ENCODE assay signal across 31 cellular contexts in the genomic region with DNA sequence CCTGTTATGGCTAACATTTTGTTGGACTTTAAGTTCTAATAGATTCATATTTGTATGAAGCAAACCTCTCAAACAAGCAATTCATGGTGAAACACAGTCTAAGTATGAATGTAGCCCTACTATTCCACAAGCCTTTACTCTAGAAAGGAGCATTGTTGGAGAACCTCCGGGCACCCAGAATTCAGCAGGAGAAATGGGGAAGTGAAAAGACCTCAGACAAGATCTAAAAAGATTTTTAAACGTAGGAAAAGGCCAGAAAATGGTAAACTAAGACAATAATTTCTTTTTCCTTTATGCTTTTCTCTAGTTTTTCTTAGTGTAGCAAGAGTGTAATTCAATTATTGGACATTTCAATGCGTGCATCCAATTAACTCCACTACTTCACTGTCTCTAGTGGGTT.
"Had no signal": no experiment of that assay in that cellular context is flagged by ENCODE, and none has a peak within 500 bp of the region (broad histone marks: within the 10 kb centered on the region; RNA-seq: fewer than 3 reads in every experiment).

No MANE protein-coding gene starts in this region.

- H3K27me3 ChIP-seq: body of pancreas, esophagus squamous epithelium, gastroesophageal sphincter, heart right ventricle, hepatocyte had no signal

- H3K9me3 ChIP-seq: body of pancreas, esophagus squamous epithelium, gastroesophageal sphincter, heart right ventricle had no signal

- DNase-seq: activated CD4-positive, alpha-beta memory T cell treated with anti-CD3 and anti-CD28 coated beads, Interleukin-2, amount 10 ng/mL, durations not matched to agents 7 days and 5 days; activated CD4-positive, alpha-beta T cell treated with anti-CD3 and anti-CD28 coated beads for 1 hour; activated CD4-positive, alpha-beta T cell treated with anti-CD3 and anti-CD28 coated beads for 4 hours; activated CD4-positive, alpha-beta T cell treated with anti-CD3 and anti-CD28 coated beads, Interleukin-2, amount 10 ng/mL, durations not matched to agents 7 days and 5 days; activated CD4-positive, alpha-beta T cell treated with anti-CD3 and anti-CD28 coated beads, Interleukin-2, amount 50 U/mL, for 4 hours; activated CD4-positive, CD25-positive, alpha-beta regulatory T cell; activated CD8-positive, alpha-beta memory T cell treated with anti-CD3 and anti-CD28 coated beads, Interleukin-2, amount 50 U/mL, for 48 hours; activated effector memory CD4-positive, alpha-beta T cell treated with Interleukin-2 at 50 U/mL for 16 hours; activated gamma-delta T cell treated with Interleukin-2 at 50 U/mL for 16 hours; activated naive CD4-positive, alpha-beta T cell treated with anti-CD3 and anti-CD28 coated beads, Interleukin-2, amount 50 U/mL, for 16 hours; activated naive CD4-positive, alpha-beta T cell treated with Interleukin-2 at 50 U/mL for 16 hours; activated T-cell treated with anti-CD3 and anti-CD28 coated beads, Interleukin-2, amount 50 U/mL, for 4 hours; amniotic stem cell; anterior cingulate cortex; body of pancreas; caudate nucleus; cortex of kidney; dermis blood vessel endothelial cell; effector CD4-positive, alpha-beta T cell; effector memory CD8-positive, alpha-beta T cell; erythroblast; esophagus squamous epithelium; foreskin melanocyte; heart right ventricle; T-helper 2 cell; WERI-Rb-1 had no signal

- ATAC-seq: activated T-cell treated with anti-CD3 and anti-CD28 coated beads, Interleukin-2, amount 50 U/mL, for 4 hours; activated T-helper 17 cell treated with anti-CD3 and anti-CD28 coated beads, Interleukin-2, amount 50 U/mL, for 72 hours; body of pancreas; effector memory CD8-positive, alpha-beta T cell; gastroesophageal sphincter; heart right ventricle had no signal

- H3K27ac ChIP-seq: body of pancreas, esophagus squamous epithelium, gastroesophageal sphincter, heart right ventricle, hepatocyte, WERI-Rb-1 had no signal

- H3K4me2 ChIP-seq: hepatocyte had no signal

- H3K4me1 ChIP-seq: body of pancreas, esophagus squamous epithelium, gastroesophageal sphincter, heart right ventricle had no signal

- FAIRE-seq: colon, TTC549 had no signal

- H3K36me3 ChIP-seq: esophagus squamous epithelium, gastroesophageal sphincter, heart right ventricle, WERI-Rb-1 had no signal

- H3K79me2 ChIP-seq: hepatocyte had no signal

- H2AFZ ChIP-seq: hepatocyte had no signal

- H3K4me3 ChIP-seq: body of pancreas, esophagus squamous epithelium, gastroesophageal sphincter, heart right ventricle, hepatocyte had no signal
